ENCODE assay signal across 21 cellular contexts in the genomic region with DNA sequence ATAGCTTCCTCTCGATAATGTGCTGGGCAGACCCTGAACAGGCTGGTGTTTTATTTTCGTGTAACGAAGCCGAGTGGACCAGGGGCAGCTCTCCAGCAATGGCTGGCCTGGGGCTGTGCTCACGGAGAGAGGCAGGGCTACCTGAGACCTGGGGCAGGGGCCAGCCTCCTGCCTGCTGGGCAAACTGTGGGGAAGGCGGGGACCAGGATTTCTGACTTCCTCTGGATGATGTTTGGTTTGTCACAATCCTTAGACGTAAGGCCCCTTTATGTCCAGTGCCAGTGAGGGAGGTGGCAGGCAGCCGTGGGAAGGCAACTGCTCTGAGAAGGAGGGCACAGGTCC.
A peak's percentile ranks its signal among the peaks of the same experiment; 100 is the strongest.
DNase-seq lines count a peak whose midpoint lies in the region; ATAC-seq and TF ChIP-seq lines count a peak whose summit lies in the region.
"Had no signal": no experiment of that assay in that cellular context is flagged by ENCODE, and none has a peak within 500 bp of the region (broad histone marks: within the 10 kb centered on the region; RNA-seq: fewer than 3 reads in every experiment).

No MANE protein-coding gene starts in this region.

- peak overlapping the region; percentile 1; the same call in 1 of the 2 replicates for H3K23ac ChIP-seq in IMR-90 (ENCODE audit: low read depth, low read length)
- no peak overlapping the region for H3K23ac ChIP-seq in mesenchymal stem cell (ENCODE audit: low read length in 2 of 2)

- no peak overlapping the region for H3K9ac ChIP-seq in IMR-90 (ENCODE audit: low read depth, low read length)
- H3K9ac ChIP-seq in mesenchymal stem cell (ENCODE audit: low read length) = no peak overlapping the region
- H3K9ac ChIP-seq: SK-N-SH had no signal

- no peaks in the 10 kb centered on the region for H4K20me1 ChIP-seq in IMR-90 (ENCODE audit: insufficient read depth, low read length)

- intact Hi-C loops in IMR-90 (cut with micrococcal nuclease) (no loop called here), thyroid gland (cut with DNase I) (no loop called here), mucosa of descending colon (cut with DNase I, micrococcal nuclease) (no loop called here), uterus (cut with DNase I; ENCODE audit: low total_unique reads) (no loop called here)

- H3K27ac ChIP-seq in IMR-90 (ENCODE audit: insufficient read depth, low read length) (no peak overlapping the region), mesenchymal stem cell (ENCODE audit: low read length, poor library complexity, severe bottlenecking) (no peak overlapping the region), thyroid gland (peak overlapping the region; percentile 89 to 96 (median 92)), uterus (no peak overlapping the region)

- no peak overlapping the region for H4K5ac ChIP-seq in IMR-90 (ENCODE audit: low read depth, low read length)

- no peaks in the 10 kb centered on the region for H3K9me1 ChIP-seq in IMR-90 (ENCODE audit: insufficient read depth, low read length)

- no peak overlapping the region for H3K4me3 ChIP-seq in IMR-90 (ENCODE audit: insufficient read depth, low read depth, low read length)
- H3K4me3 ChIP-seq in epithelial cell of proximal tubule (ENCODE audit: low read depth, low read length) = peak overlapping the region; percentile 25
- no peak overlapping the region for H3K4me3 ChIP-seq in mesenchymal stem cell (ENCODE audit: insufficient read depth in 1 of 2, low read depth in 1 of 2, low read length in 2 of 2)
- H3K4me3 ChIP-seq in thyroid gland (replicated peaks in 1 of 3) = no peak overlapping the region
- no peak overlapping the region for H3K4me3 ChIP-seq in mucosa of descending colon
- H3K4me3 ChIP-seq in uterus = no peak overlapping the region
- H3K4me3 ChIP-seq: HAP-1 had no signal

- DNase-seq in IMR-90 = no peak
- no peak for DNase-seq in epithelial cell of proximal tubule (ENCODE audit: low read depth)
- no peak for DNase-seq in mesenchymal stem cell
- peak; percentile 54 to 63 for DNase-seq in thyroid gland
- no peak for DNase-seq in mucosa of descending colon
- no peak for DNase-seq in GM19238 (ENCODE audit: insufficient read length, low spot score)
- no peak for DNase-seq in uterus
- DNase-seq: ACHN, AML-193, DND-41, Karpas-422, MM.1S, NCI-H1092 treated with DMSO at 0.1 percent for 48 hours, NCI-H146, NCI-H2081, NCI-H2171 treated with DMSO at 0.1 percent for 48 hours, NCI-H82, RPMI8226, SHP77 treated with DMSO at 0.1 percent for 48 hours, SK-N-SH had no signal

- TF ChIP-seq RAD21 in IMR-90 (IDR thresholded peaks at IDR 0.05; ENCODE audit: low read length) = no peak

- no TSS peak for BruUV-seq in IMR-90 (replicated peaks; lab: Mats Ljungman, UMichigan)

- H3K36me3 ChIP-seq in IMR-90 (ENCODE audit: control insufficient read depth, insufficient read depth, low read length) = no peaks in the 10 kb centered on the region
- H3K36me3 ChIP-seq in mesenchymal stem cell (ENCODE audit: control insufficient read depth in 1 of 2, insufficient read depth in 2 of 2, low read depth in 1 of 2, low read length in 2 of 2) = peaks cover 0 to 14% of the 10 kb centered on the region in 2 experiments
- no peaks in the 10 kb centered on the region for H3K36me3 ChIP-seq in thyroid gland
- no peaks in the 10 kb centered on the region for H3K36me3 ChIP-seq in mucosa of descending colon (ENCODE audit: low read depth)
- H3K36me3 ChIP-seq in uterus = no peaks in the 10 kb centered on the region
- H3K36me3 ChIP-seq: HAP-1 had no signal

- no peak for TF ChIP-seq CTCF in IMR-90 (conservative IDR thresholded peaks at IDR 0.05; ENCODE audit: low read depth, low read length)
- no peak for TF ChIP-seq CTCF in epithelial cell of proximal tubule (conservative IDR thresholded peaks at IDR 0.05; ENCODE audit: low read depth, low read length)
- no peak for TF ChIP-seq CTCF in thyroid gland (IDR thresholded peaks at IDR 0.05)
- TF ChIP-seq CTCF in mucosa of descending colon (IDR thresholded peaks at IDR 0.05) = no peak
- TF ChIP-seq CTCF in uterus (IDR thresholded peaks at IDR 0.05) = no peak

- H3K79me1 ChIP-seq in IMR-90 (ENCODE audit: low read depth in 1 of 2, low read length in 2 of 2) = no peaks in the 10 kb centered on the region
- no peaks in the 10 kb centered on the region for H3K79me1 ChIP-seq in mesenchymal stem cell (replicated peaks; ENCODE audit: low read length, poor library complexity, severe bottlenecking)

- CTCF ChIA-PET in IMR-90 (lab: Yijun Ruan, JAX) = no interaction called here

- H2AFZ ChIP-seq in IMR-90 (replicated peaks; ENCODE audit: low read length, poor library complexity) = no peak overlapping the region
- H2AFZ ChIP-seq in mesenchymal stem cell (ENCODE audit: low read depth, low read length) = no peak overlapping the region

- WGBS in IMR-90 (ENCODE audit: extremely low coverage in 2 of 2, insufficient read length in 1 of 2), 2 experiments = 91% methylated on average over 5 of the region's 8 CpGs; no CpG with 5 or more reads in 1 of the 2 experiments
- WGBS in mesenchymal stem cell = 86% methylated on average over 8 of the region's 8 CpGs
- WGBS in thyroid gland, 2 donors = 35 to 45% methylated on average over 8 of the region's 8 CpGs

- H3K27me3 ChIP-seq in IMR-90 (ENCODE audit: control insufficient read depth, insufficient read depth, low read length) = no peaks in the 10 kb centered on the region
- H3K27me3 ChIP-seq in mesenchymal stem cell (ENCODE audit: control insufficient read depth in 1 of 2, insufficient read depth in 1 of 2, low read length in 2 of 2) = no peaks in the 10 kb centered on the region
- no peaks in the 10 kb centered on the region for H3K27me3 ChIP-seq in thyroid gland
- no peaks in the 10 kb centered on the region for H3K27me3 ChIP-seq in uterus

- H3K18ac ChIP-seq in IMR-90 (ENCODE audit: low read depth, low read length) (no peak overlapping the region), mesenchymal stem cell (ENCODE audit: low read depth in 1 of 2, low read length in 2 of 2) (no peak overlapping the region)

- H3K14ac ChIP-seq in IMR-90 (replicated peaks; ENCODE audit: low read depth, low read length) = no peak overlapping the region
- H3K14ac ChIP-seq in mesenchymal stem cell (ENCODE audit: low read length in 2 of 2) = no peak overlapping the region

- ATAC-seq in IMR-90 (ENCODE audit: low read depth) (no peak), mucosa of descending colon (no peak)

- in situ Hi-C loops in IMR-90 (cut with MboI; ENCODE audit: low sequenced_read_pairs) = no loop called here

- POLR2A ChIA-PET in IMR-90 (lab: Charles Lee; ENCODE audit: unreplicated experiment) = no interaction called here

- H2BK120ac ChIP-seq in IMR-90 (ENCODE audit: low read depth, low read length) (no peak overlapping the region), mesenchymal stem cell (ENCODE audit: low read depth, low read length) (no peak overlapping the region)

- no peak overlapping the region for H2BK15ac ChIP-seq in IMR-90 (ENCODE audit: low read depth, low read length)
- H2BK15ac ChIP-seq in mesenchymal stem cell (ENCODE audit: low read depth, poor library complexity, severe bottlenecking) = no peak overlapping the region

- H2BK12ac ChIP-seq in mesenchymal stem cell (ENCODE audit: low read length in 2 of 2) = peak overlapping the region in 1 of 2 experiments; percentile 15

- no peak for TF ChIP-seq POLR2A in IMR-90 (IDR thresholded peaks at IDR 0.05; ENCODE audit: low read depth, low read length)
- TF ChIP-seq POLR2A in thyroid gland (IDR thresholded peaks at IDR 0.05) = no peak
- TF ChIP-seq POLR2A in uterus (IDR thresholded peaks at IDR 0.05) = no peak

- no peak overlapping the region for H3K56ac ChIP-seq in IMR-90 (ENCODE audit: extremely low read depth, insufficient read depth, low read length)

- dilution Hi-C loops in IMR-90 (cut with HindIII; ENCODE audit: low sequenced_read_pairs, unreplicated experiment) = no loop called here

- H2BK5ac ChIP-seq in IMR-90 (ENCODE audit: low read depth, low read length, poor library complexity, severe bottlenecking) (no peak overlapping the region), mesenchymal stem cell (ENCODE audit: low read depth, low read length, poor library complexity, severe bottlenecking) (no peak overlapping the region)

- H4K8ac ChIP-seq in IMR-90 (ENCODE audit: low read depth in 2 of 2, low read length in 2 of 2) = no peak overlapping the region
- no peak overlapping the region for H4K8ac ChIP-seq in mesenchymal stem cell (ENCODE audit: low read length)

- H4K91ac ChIP-seq in IMR-90 (ENCODE audit: insufficient read depth, low read depth, low read length) = no peak overlapping the region
- peak overlapping the region; percentile 15 for H4K91ac ChIP-seq in mesenchymal stem cell (ENCODE audit: low read length)

- no peak overlapping the region for H3K4ac ChIP-seq in IMR-90 (ENCODE audit: low read depth, low read length)
- no peak overlapping the region for H3K4ac ChIP-seq in mesenchymal stem cell (ENCODE audit: low read depth in 1 of 2, low read length in 2 of 2)

- H2AK5ac ChIP-seq in IMR-90 (ENCODE audit: low read depth, low read length) (0 out of 2 replicates have a peak overlapping the region, but pooled peaks have one; percentile 5), mesenchymal stem cell (ENCODE audit: low read length, severe bottlenecking) (no peak overlapping the region)

- no peak overlapping the region for H2BK20ac ChIP-seq in IMR-90 (ENCODE audit: low read depth, low read length)

- no peak overlapping the region for H2AK9ac ChIP-seq in IMR-90 (replicated peaks; ENCODE audit: low read depth, low read length, poor library complexity)

- H3K4me1 ChIP-seq in IMR-90 (ENCODE audit: control insufficient read depth, insufficient read depth, low read length) = 0 out of 2 replicates have a peak, but pooled peaks cover under 1% of the 10 kb centered on the region
- H3K4me1 ChIP-seq in mesenchymal stem cell (ENCODE audit: control insufficient read depth, insufficient read depth, low read depth, low read length) = peaks cover 10% of the 10 kb centered on the region
- peaks cover 42 to 61% of the 10 kb centered on the region in 2 donors for H3K4me1 ChIP-seq in thyroid gland
- H3K4me1 ChIP-seq in mucosa of descending colon (ENCODE audit: low read depth) = no peaks in the 10 kb centered on the region
- no peaks in the 10 kb centered on the region for H3K4me1 ChIP-seq in uterus
- H3K4me1 ChIP-seq: HAP-1 had no signal

- H3K4me2 ChIP-seq in IMR-90 (ENCODE audit: low read depth, low read length) (no peak overlapping the region), mesenchymal stem cell (ENCODE audit: low read length, poor library complexity, severe bottlenecking) (no peak overlapping the region)
- H3K4me2 ChIP-seq: SK-N-SH had no signal

- no peaks in the 10 kb centered on the region for H3K9me3 ChIP-seq in IMR-90 (ENCODE audit: control insufficient read depth, insufficient read depth, low read length)
- H3K9me3 ChIP-seq in mesenchymal stem cell (ENCODE audit: control insufficient read depth, low read length) = no peaks in the 10 kb centered on the region
- no peaks in the 10 kb centered on the region for H3K9me3 ChIP-seq in thyroid gland
- H3K9me3 ChIP-seq in mucosa of descending colon = no peaks in the 10 kb centered on the region
- H3K9me3 ChIP-seq in uterus = no peaks in the 10 kb centered on the region
- H3K9me3 ChIP-seq: HAP-1, SK-N-SH had no signal

Comparison
In these comparisons a context has a peak if more than half of its experiments do, and no peak if none do; other contexts are left out.
1. DNase-seq: peak in thyroid gland (2 of 2); none in IMR-90 (single experiment), epithelial cell of proximal tubule (single experiment), mesenchymal stem cell (single experiment), mucosa of descending colon (0 of 3), GM19238 (single experiment) and uterus (0 of 2).
2. H3K27ac ChIP-seq: peak in thyroid gland (3 of 3); none in IMR-90 (single experiment), mesenchymal stem cell (single experiment) and uterus (0 of 2).